Comparison of ENCODE assay signal across 7 cellular contexts in genomic region chr15:41115088-41115651, GRCh38. TPM values are rescaled to one million over a fixed set of nuclear protein-coding genes. Genes with fewer than 3 reads are reported as not detected.
DNase-seq lines count a peak whose midpoint lies in the region; ATAC-seq and TF ChIP-seq lines count a peak whose summit lies in the region.

No MANE protein-coding gene starts in this region.

- H4K20me1 ChIP-seq in PC-3 (ENCODE audit: low read length), result peaks cover 8% of the 10 kb centered on the region; the same call in 1 of the 2 replicates

- TSS peak; percentile 71 for BruUV-seq in PC-3 (replicated peaks; lab: Mats Ljungman, UMichigan)

- H3K9ac ChIP-seq in PC-3 (ENCODE audit: low read length), result peak overlapping the region; percentile 100

- ATAC-seq in PC-3, result peak; percentile 5
- ATAC-seq in mucosa of descending colon, result peak; percentile 4
- ATAC-seq in HG03039 (IDR thresholded peaks at IDR 0.05; ENCODE audit: unreplicated experiment), result no peak
- no peak for ATAC-seq in HG03139 (IDR thresholded peaks at IDR 0.05; ENCODE audit: unreplicated experiment)

- peak overlapping the region; percentile 75 for H2AFZ ChIP-seq in PC-3 (ENCODE audit: low read length)

- H3K27me3 ChIP-seq in HAP-1 (ENCODE audit: low read depth) (no peaks in the 10 kb centered on the region), PC-3 (ENCODE audit: low read length) (no peaks in the 10 kb centered on the region)

- TF ChIP-seq CTCF in PC-3 (conservative IDR thresholded peaks at IDR 0.05; ENCODE audit: low read depth, low read length) (0 out of 2 replicates have a peak, but pooled peaks have one; percentile 16), mucosa of descending colon (IDR thresholded peaks at IDR 0.05) (no peak)

- CTCF ChIA-PET in PC-3 (lab: Charles Lee), result interaction anchor here (1.1 kb wide), 1 partner anchor 223 kb away, joined by 4 read pairs; no protein-coding TSS in a partner anchor

- peaks cover 63% of the 10 kb centered on the region for H3K79me2 ChIP-seq in PC-3 (ENCODE audit: low read length)

- no peaks in the 10 kb centered on the region for H3K9me2 ChIP-seq in PC-3 (replicated peaks; ENCODE audit: low read length)

- POLR2A ChIA-PET in PC-3 (lab: Charles Lee; ENCODE audit: unreplicated experiment), result no interaction called here

- H3K4me3 ChIP-seq in HAP-1 (peak overlapping the region; percentile 95), PC-3 (ENCODE audit: low read length) (peak overlapping the region; percentile 89), mucosa of descending colon (peak overlapping the region; percentile 92)

- H3K9me3 ChIP-seq in HAP-1 (no peaks in the 10 kb centered on the region), PC-3 (ENCODE audit: low read length) (no peaks in the 10 kb centered on the region), mucosa of descending colon (no peaks in the 10 kb centered on the region)

- DNase-seq in ELF-1 (ENCODE audit: low read depth, low spot score) (peak; percentile 59), HAP-1 (ENCODE audit: low spot score in 2 of 2) (peak; percentile 33 to 64), PC-3 (peak; percentile 47), dermis blood vessel endothelial cell (peak; percentile 63), mucosa of descending colon (no peak)

- peak overlapping the region; percentile 94 for H3K4me2 ChIP-seq in PC-3 (ENCODE audit: low read length)

- no peaks in the 10 kb centered on the region for H3F3A ChIP-seq in PC-3 (ENCODE audit: low read length, unreplicated experiment)

- H3K27ac ChIP-seq in PC-3 (ENCODE audit: low read length), result peak overlapping the region; percentile 93

- H3K36me3 ChIP-seq in HAP-1 (replicated peaks) (peaks cover 16% of the 10 kb centered on the region), PC-3 (ENCODE audit: low read depth, low read length) (peaks cover 13% of the 10 kb centered on the region; the same call in 1 of the 2 replicates), mucosa of descending colon (ENCODE audit: low read depth) (peaks cover 4% of the 10 kb centered on the region)

- intact Hi-C loops in PC-3 (cut with micrococcal nuclease) (loop anchor here (5.0 to 10.0 kb wide), 3 partner anchors 47 to 210 kb away; no protein-coding TSS in a partner anchor), mucosa of descending colon (cut with DNase I, micrococcal nuclease) (no loop called here)

- in situ Hi-C loops in HAP-1 (cut with MboI; ENCODE audit: low sequenced_read_pairs), result no loop called here

- H3K4me1 ChIP-seq in HAP-1, result peaks cover 8% of the 10 kb centered on the region
- peaks cover 11% of the 10 kb centered on the region for H3K4me1 ChIP-seq in PC-3 (ENCODE audit: insufficient read depth, low read length)
- H3K4me1 ChIP-seq in mucosa of descending colon (ENCODE audit: low read depth), result peaks cover 6% of the 10 kb centered on the region

RNA-seq across cellular contexts. Expression of gene INO80, which starts 0.9 kb away (rescaled TPM):
- total RNA-seq in PC-3 (2014; rRNA removed) (38.4 and 47.7 TPM in 2 replicates), dermis blood vessel endothelial cell (26.2 and 40.4 TPM in 2 replicates), mucosa of descending colon (10 to 100 TPM; 22.7 to 28.0 (median 26.3) TPM)

Comparison
In these comparisons a context has a peak if more than half of its experiments do, and no peak if none do; other contexts are left out.
1. DNase-seq: peak in ELF-1 (single experiment), HAP-1 (2 of 2), PC-3 (single experiment) and dermis blood vessel endothelial cell (single experiment); none in mucosa of descending colon (0 of 3).
2. ATAC-seq: peak in PC-3 (single experiment) and mucosa of descending colon (single experiment); none in HG03039 (single experiment) and HG03139 (single experiment).
3. Peak in every context shown above with its lines, with median percentiles within 50 percentile points of each other: H3K4me3 ChIP-seq.